In the genomic region with DNA sequence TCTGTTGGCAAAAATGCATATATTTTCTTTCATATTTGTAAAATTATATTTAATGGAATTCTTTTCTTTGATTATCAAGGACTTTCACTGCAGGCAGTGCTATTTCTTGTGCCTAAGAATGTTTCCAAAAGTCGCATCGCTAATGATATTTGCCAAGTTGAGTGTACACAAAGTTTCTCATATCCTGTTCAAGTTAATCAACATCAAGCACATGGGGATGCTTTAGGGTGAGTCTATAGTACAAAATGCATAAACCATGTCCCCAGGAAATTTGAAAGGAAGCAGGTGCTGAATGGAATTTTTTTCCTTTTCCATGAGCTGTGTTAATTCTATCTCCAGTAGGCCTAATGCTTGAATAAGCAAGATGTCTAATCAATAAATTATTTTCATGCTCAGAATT, we compare ENCODE assay signal across 3 cellular contexts.
TF ChIP-seq lines count a peak whose summit lies in the region.

No MANE protein-coding gene starts in this region.

TF ChIP-seq in HepG2, 621 proteins besides CTCF, POLR2A, EP300 and RAD21 (continues in another document):
- TF ChIP-seq TP53 (CRISPR knock-in tag; conservative IDR thresholded peaks at IDR 0.05): no peak
- TF ChIP-seq ZBTB20 (CRISPR knock-in tag; IDR thresholded peaks at IDR 0.05; ENCODE audit: borderline replicate concordance, low read depth): peak; percentile 25; the same call in 1 of the 2 replicates
- peak; percentile 58; the same call in 1 of the 2 replicates for TF ChIP-seq SOX5 (CRISPR knock-in tag; IDR thresholded peaks at IDR 0.05; ENCODE audit: borderline replicate concordance)
- no peak for TF ChIP-seq CEBPB (IDR thresholded peaks at IDR 0.05; ENCODE audit: borderline replicate concordance, low read depth, low read length)
- no peak for TF ChIP-seq ZNF432 (CRISPR knock-in tag; IDR thresholded peaks at IDR 0.05; ENCODE audit: borderline replicate concordance)
- no peak for TF ChIP-seq MATR3 (CRISPR knock-in tag; IDR thresholded peaks at IDR 0.05)
- no peak for TF ChIP-seq ZNF232 (CRISPR knock-in tag; IDR thresholded peaks at IDR 0.05; ENCODE audit: borderline replicate concordance)
- TF ChIP-seq ZNF17 (CRISPR knock-in tag; IDR thresholded peaks at IDR 0.05): no peak
- no peak for TF ChIP-seq ZNF496 (CRISPR knock-in tag; IDR thresholded peaks at IDR 0.05; ENCODE audit: insufficient replicate concordance)
- no peak for TF ChIP-seq ZNF101 (CRISPR knock-in tag; IDR thresholded peaks at IDR 0.05; ENCODE audit: borderline replicate concordance, low read depth)
- TF ChIP-seq HHEX (CRISPR knock-in tag; IDR thresholded peaks at IDR 0.05): no peak
- no peak for TF ChIP-seq ZNF530 (CRISPR knock-in tag; IDR thresholded peaks at IDR 0.05; ENCODE audit: low read depth)
- TF ChIP-seq, protein P1, sequence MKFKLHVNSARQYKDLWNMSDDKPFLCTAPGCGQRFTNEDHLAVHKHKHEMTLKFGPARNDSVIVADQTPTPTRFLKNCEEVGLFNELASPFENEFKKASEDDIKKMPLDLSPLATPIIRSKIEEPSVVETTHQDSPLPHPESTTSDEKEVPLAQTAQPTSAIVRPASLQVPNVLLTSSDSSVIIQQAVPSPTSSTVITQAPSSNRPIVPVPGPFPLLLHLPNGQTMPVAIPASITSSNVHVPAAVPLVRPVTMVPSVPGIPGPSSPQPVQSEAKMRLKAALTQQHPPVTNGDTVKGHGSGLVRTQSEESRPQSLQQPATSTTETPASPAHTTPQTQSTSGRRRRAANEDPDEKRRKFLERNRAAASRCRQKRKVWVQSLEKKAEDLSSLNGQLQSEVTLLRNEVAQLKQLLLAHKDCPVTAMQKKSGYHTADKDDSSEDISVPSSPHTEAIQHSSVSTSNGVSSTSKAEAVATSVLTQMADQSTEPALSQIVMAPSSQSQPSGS (CRISPR knock-in tag; IDR thresholded peaks at IDR 0.05): no peak
- TF ChIP-seq ZNF891 (CRISPR knock-in tag; IDR thresholded peaks at IDR 0.05): no peak
- peak; percentile 91; the same call in 1 of the 2 replicates for TF ChIP-seq ETV5 (CRISPR knock-in tag; IDR thresholded peaks at IDR 0.05; ENCODE audit: borderline replicate concordance)
- no peak for TF ChIP-seq ZNF33A (CRISPR knock-in tag; IDR thresholded peaks at IDR 0.05; ENCODE audit: borderline replicate concordance)
- no peak for TF ChIP-seq IKZF5 (CRISPR knock-in tag; IDR thresholded peaks at IDR 0.05)
- TF ChIP-seq ZNF367 (CRISPR knock-in tag; IDR thresholded peaks at IDR 0.05; ENCODE audit: borderline replicate concordance): no peak
- TF ChIP-seq ZNF121 (CRISPR knock-in tag; IDR thresholded peaks at IDR 0.05): no peak
- TF ChIP-seq MEIS1 (CRISPR knock-in tag; IDR thresholded peaks at IDR 0.05; ENCODE audit: borderline replicate concordance): no peak
- TF ChIP-seq GFI1 (CRISPR knock-in tag; IDR thresholded peaks at IDR 0.05; ENCODE audit: borderline replicate concordance): no peak
- TF ChIP-seq TBX2 (CRISPR knock-in tag; IDR thresholded peaks at IDR 0.05; ENCODE audit: borderline replicate concordance): no peak; the same call in 1 of the 2 replicates
- no peak for TF ChIP-seq ZFX (CRISPR knock-in tag; IDR thresholded peaks at IDR 0.05; ENCODE audit: low read depth)

TF ChIP-seq in GM12878, 131 proteins besides CTCF, POLR2A, EP300 and RAD21 (continues in another document):
- TF ChIP-seq BACH1 (IDR thresholded peaks at IDR 0.05; ENCODE audit: borderline replicate concordance) (no peak), ZZZ3 (IDR thresholded peaks at IDR 0.05; ENCODE audit: control insufficient read depth, insufficient read length, low read depth) (no peak), SREBF1 (IDR thresholded peaks at IDR 0.05; ENCODE audit: low read length) (no peak), SMC3 (IDR thresholded peaks at IDR 0.05; ENCODE audit: borderline replicate concordance, low read length) (no peak), RCOR1 (conservative IDR thresholded peaks at IDR 0.05; ENCODE audit: low read depth, low read length) (no peak), USF2 (IDR thresholded peaks at IDR 0.05; ENCODE audit: borderline replicate concordance, low read depth, low read length) (no peak), TAF1 (IDR thresholded peaks at IDR 0.05; ENCODE audit: borderline replicate concordance, low read depth, low read length) (no peak), BHLHE40 (IDR thresholded peaks at IDR 0.05; ENCODE audit: borderline replicate concordance in 1 of 2, low read depth in 2 of 2, low read length in 1 of 2) (no peak), PAX5 (IDR thresholded peaks at IDR 0.05; ENCODE audit: borderline replicate concordance, low read depth, low read length) (no peak)
- TF ChIP-seq, protein P2, sequence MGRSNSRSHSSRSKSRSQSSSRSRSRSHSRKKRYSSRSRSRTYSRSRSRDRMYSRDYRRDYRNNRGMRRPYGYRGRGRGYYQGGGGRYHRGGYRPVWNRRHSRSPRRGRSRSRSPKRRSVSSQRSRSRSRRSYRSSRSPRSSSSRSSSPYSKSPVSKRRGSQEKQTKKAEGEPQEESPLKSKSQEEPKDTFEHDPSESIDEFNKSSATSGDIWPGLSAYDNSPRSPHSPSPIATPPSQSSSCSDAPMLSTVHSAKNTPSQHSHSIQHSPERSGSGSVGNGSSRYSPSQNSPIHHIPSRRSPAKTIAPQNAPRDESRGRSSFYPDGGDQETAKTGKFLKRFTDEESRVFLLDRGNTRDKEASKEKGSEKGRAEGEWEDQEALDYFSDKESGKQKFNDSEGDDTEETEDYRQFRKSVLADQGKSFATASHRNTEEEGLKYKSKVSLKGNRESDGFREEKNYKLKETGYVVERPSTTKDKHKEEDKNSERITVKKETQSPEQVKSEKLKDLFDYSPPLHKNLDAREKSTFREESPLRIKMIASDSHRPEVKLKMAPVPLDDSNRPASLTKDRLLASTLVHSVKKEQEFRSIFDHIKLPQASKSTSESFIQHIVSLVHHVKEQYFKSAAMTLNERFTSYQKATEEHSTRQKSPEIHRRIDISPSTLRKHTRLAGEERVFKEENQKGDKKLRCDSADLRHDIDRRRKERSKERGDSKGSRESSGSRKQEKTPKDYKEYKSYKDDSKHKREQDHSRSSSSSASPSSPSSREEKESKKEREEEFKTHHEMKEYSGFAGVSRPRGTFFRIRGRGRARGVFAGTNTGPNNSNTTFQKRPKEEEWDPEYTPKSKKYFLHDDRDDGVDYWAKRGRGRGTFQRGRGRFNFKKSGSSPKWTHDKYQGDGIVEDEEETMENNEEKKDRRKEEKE (IDR thresholded peaks at IDR 0.05): no peak
- TF ChIP-seq, protein P3, sequence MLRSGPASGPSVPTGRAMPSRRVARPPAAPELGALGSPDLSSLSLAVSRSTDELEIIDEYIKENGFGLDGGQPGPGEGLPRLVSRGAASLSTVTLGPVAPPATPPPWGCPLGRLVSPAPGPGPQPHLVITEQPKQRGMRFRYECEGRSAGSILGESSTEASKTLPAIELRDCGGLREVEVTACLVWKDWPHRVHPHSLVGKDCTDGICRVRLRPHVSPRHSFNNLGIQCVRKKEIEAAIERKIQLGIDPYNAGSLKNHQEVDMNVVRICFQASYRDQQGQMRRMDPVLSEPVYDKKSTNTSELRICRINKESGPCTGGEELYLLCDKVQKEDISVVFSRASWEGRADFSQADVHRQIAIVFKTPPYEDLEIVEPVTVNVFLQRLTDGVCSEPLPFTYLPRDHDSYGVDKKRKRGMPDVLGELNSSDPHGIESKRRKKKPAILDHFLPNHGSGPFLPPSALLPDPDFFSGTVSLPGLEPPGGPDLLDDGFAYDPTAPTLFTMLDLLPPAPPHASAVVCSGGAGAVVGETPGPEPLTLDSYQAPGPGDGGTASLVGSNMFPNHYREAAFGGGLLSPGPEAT (IDR thresholded peaks at IDR 0.05; ENCODE audit: low read depth): no peak
- TF ChIP-seq, protein P4, sequence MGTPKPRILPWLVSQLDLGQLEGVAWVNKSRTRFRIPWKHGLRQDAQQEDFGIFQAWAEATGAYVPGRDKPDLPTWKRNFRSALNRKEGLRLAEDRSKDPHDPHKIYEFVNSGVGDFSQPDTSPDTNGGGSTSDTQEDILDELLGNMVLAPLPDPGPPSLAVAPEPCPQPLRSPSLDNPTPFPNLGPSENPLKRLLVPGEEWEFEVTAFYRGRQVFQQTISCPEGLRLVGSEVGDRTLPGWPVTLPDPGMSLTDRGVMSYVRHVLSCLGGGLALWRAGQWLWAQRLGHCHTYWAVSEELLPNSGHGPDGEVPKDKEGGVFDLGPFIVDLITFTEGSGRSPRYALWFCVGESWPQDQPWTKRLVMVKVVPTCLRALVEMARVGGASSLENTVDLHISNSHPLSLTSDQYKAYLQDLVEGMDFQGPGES (IDR thresholded peaks at IDR 0.05): no peak
- TF ChIP-seq, protein P5, sequence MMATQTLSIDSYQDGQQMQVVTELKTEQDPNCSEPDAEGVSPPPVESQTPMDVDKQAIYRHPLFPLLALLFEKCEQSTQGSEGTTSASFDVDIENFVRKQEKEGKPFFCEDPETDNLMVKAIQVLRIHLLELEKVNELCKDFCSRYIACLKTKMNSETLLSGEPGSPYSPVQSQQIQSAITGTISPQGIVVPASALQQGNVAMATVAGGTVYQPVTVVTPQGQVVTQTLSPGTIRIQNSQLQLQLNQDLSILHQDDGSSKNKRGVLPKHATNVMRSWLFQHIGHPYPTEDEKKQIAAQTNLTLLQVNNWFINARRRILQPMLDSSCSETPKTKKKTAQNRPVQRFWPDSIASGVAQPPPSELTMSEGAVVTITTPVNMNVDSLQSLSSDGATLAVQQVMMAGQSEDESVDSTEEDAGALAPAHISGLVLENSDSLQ (IDR thresholded peaks at IDR 0.05): no peak

TF ChIP-seq in endothelial cell of umbilical vein, 7 proteins besides CTCF, POLR2A, EP300 and RAD21:
- no peak for TF ChIP-seq MYC (IDR thresholded peaks at IDR 0.05; ENCODE audit: low read depth, low read length)
- TF ChIP-seq GATA2 (IDR thresholded peaks at IDR 0.05; ENCODE audit: insufficient read depth, insufficient read length, low read depth, low read length): peak; percentile 89
- peak; percentile 76 for TF ChIP-seq POLR2AphosphoS5 (IDR thresholded peaks at IDR 0.05; ENCODE audit: insufficient read depth, low read depth, low read length)
- peak; percentile 69 for TF ChIP-seq FOS (IDR thresholded peaks at IDR 0.05; ENCODE audit: borderline replicate concordance, insufficient read depth, low read length)
- TF ChIP-seq, protein P6, sequence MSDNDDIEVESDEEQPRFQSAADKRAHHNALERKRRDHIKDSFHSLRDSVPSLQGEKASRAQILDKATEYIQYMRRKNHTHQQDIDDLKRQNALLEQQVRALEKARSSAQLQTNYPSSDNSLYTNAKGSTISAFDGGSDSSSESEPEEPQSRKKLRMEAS (IDR thresholded peaks at IDR 0.05; ENCODE audit: insufficient read depth, insufficient read length): peak; percentile 12
- TF ChIP-seq EZH2 (IDR thresholded peaks at IDR 0.05; ENCODE audit: borderline replicate concordance, low read depth, low read length, severe bottlenecking): no peak
- TF ChIP-seq JUN (IDR thresholded peaks at IDR 0.05; ENCODE audit: borderline replicate concordance, insufficient read depth, insufficient read length, low read depth): peak; percentile 78
